ENCODE assay signal across 1 cellular context in genomic region chr5:141340781-141341354, GRCh38. TPM values are rescaled to one million over a fixed set of nuclear protein-coding genes. Genes with fewer than 3 reads are reported as not detected.
"Had no signal": no experiment of that assay in that cellular context is flagged by ENCODE, and none has a peak within 500 bp of the region (broad histone marks: within the 10 kb centered on the region; RNA-seq: fewer than 3 reads in every experiment).

No MANE protein-coding gene starts in this region.

RNA-seq across cellular contexts. Expression of gene PCDHGA2, which starts 2.3 kb away (rescaled TPM):
- total RNA-seq: H7 had no signal

RNA-seq across cellular contexts. Expression of gene PCDHGB1, which starts 9.0 kb away (rescaled TPM):
- total RNA-seq: H7 had no signal

RNA-seq across cellular contexts. Expression of gene PCDHGA1, which starts 10.6 kb away (rescaled TPM):
- total RNA-seq: H7 had no signal
